In the genomic region with DNA sequence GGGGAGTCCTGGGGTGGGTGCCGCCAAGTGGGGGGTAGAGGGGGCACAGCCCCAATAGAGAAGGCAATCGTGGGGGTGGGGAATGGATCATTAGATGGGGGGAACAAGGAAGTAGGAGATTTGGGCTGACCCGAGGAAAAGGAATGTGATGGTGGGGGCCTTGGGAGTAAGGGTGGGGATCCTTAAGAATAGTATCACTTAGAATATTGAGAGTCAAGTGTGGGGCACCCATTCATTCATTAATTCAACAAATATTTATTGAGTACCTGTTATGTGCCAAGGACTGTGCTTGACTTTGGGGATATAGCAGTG, we compare ENCODE assay signal across 9 cellular contexts. TPM values are rescaled to one million over a fixed set of nuclear protein-coding genes. Genes with fewer than 3 reads are reported as not detected.
A peak's percentile ranks its signal among the peaks of the same experiment; 100 is the strongest.
DNase-seq lines count a peak whose midpoint lies in the region; ATAC-seq and TF ChIP-seq lines count a peak whose summit lies in the region.
"Had no signal": no experiment of that assay in that cellular context is flagged by ENCODE, and none has a peak within 500 bp of the region (broad histone marks: within the 10 kb centered on the region; RNA-seq: fewer than 3 reads in every experiment).

No MANE protein-coding gene starts in this region.

- 0% methylated on average over 1 of the region's 3 CpGs for WGBS in mammary epithelial cell (ENCODE audit: low coverage, missing lambda C conversion rate)
- WGBS in aorta, 2 donors, result 1 to 2% methylated on average over 3 of the region's 3 CpGs

- peak overlapping the region; percentile 98 for H3K4me2 ChIP-seq in mammary epithelial cell (ENCODE audit: insufficient read depth, low read depth, low read length)

- H3K9me3 ChIP-seq in right atrium auricular region, result no peaks in the 10 kb centered on the region
- no peaks in the 10 kb centered on the region for H3K9me3 ChIP-seq in mammary epithelial cell (replicated peaks; ENCODE audit: insufficient read depth, low read length)
- H3K9me3 ChIP-seq in mononuclear cell (ENCODE audit: low read depth, low read length), result no peaks in the 10 kb centered on the region
- no peaks in the 10 kb centered on the region for H3K9me3 ChIP-seq in aorta (ENCODE audit: control insufficient read depth, low read length)

- ATAC-seq in left ventricle myocardium superior (no peak), aorta (ENCODE audit: low FRiP score) (no peak), GM18519 (IDR thresholded peaks at IDR 0.05; ENCODE audit: low FRiP score, unreplicated experiment) (no peak)

- peak overlapping the region; percentile 96 to 97 for H3K4me3 ChIP-seq in right atrium auricular region
- peak overlapping the region; percentile 94 to 100 (median 99) for H3K4me3 ChIP-seq in mammary epithelial cell (replicated peaks in 1 of 3; ENCODE audit: insufficient read depth in 1 of 3, low read depth in 2 of 3, low read length in 3 of 3)
- H3K4me3 ChIP-seq in mononuclear cell (ENCODE audit: low read length), result peak overlapping the region; percentile 93
- peak overlapping the region in 1 of 2 donors; percentile 69 for H3K4me3 ChIP-seq in aorta (ENCODE audit: low read length in 2 of 2)

- CTCF ChIA-PET in mammary epithelial cell (lab: Charles Lee; ENCODE audit: low non-redundant PET) (no interaction called here), HEK293T (lab: Yijun Ruan, JAX) (interaction anchor here (0.6 to 1.2 kb wide), 6 partner anchors 10 to 151 kb away, joined by 3 to 6 read pairs (median 4); no protein-coding TSS in a partner anchor)

- BruUV-seq in mammary epithelial cell (replicated peaks; lab: Mats Ljungman, UMichigan), result no TSS peak

- no peaks in the 10 kb centered on the region for H3K36me3 ChIP-seq in right atrium auricular region
- H3K36me3 ChIP-seq in mammary epithelial cell (ENCODE audit: insufficient read depth, low read length), result no peaks in the 10 kb centered on the region
- H3K36me3 ChIP-seq in aorta (ENCODE audit: control insufficient read depth in 1 of 2, insufficient read depth in 2 of 2, low read length in 1 of 2), result no peaks in the 10 kb centered on the region

- peak overlapping the region; percentile 100 for H2AFZ ChIP-seq in mammary epithelial cell (ENCODE audit: low read depth, low read length)

- peaks cover 56% of the 10 kb centered on the region for H3K79me2 ChIP-seq in mammary epithelial cell (ENCODE audit: insufficient read depth, low read length)

- no peaks in the 10 kb centered on the region for H3K27me3 ChIP-seq in right atrium auricular region
- H3K27me3 ChIP-seq in mammary epithelial cell (ENCODE audit: insufficient read depth, low read length), result no peaks in the 10 kb centered on the region
- no peaks in the 10 kb centered on the region for H3K27me3 ChIP-seq in mononuclear cell (ENCODE audit: insufficient read depth, low read length)
- H3K27me3 ChIP-seq in aorta (ENCODE audit: control insufficient read depth in 1 of 2, insufficient read depth in 2 of 2, low read length in 1 of 2), result no peaks in the 10 kb centered on the region

- dilution Hi-C loops in mammary epithelial cell (cut with HindIII; ENCODE audit: low sequenced_read_pairs), result no loop called here

- DNase-seq in right atrium auricular region (ENCODE audit: low spot score), result no peak
- no peak for DNase-seq in left ventricle myocardium superior
- DNase-seq in mammary epithelial cell, result no peak
- no peak for DNase-seq in aorta
- no peak for DNase-seq in iPS-NIHi7 (ENCODE audit: extremely low spot score)
- DNase-seq in HEK293T (ENCODE audit: extremely low spot score), result no peak

- H4K20me1 ChIP-seq in mammary epithelial cell (ENCODE audit: insufficient read depth, low read length), result no peaks in the 10 kb centered on the region

- H3K4me1 ChIP-seq in right atrium auricular region (peaks cover 0 to 57% of the 10 kb centered on the region in 2 donors), mammary epithelial cell (ENCODE audit: insufficient read depth, low read length) (peaks cover 47% of the 10 kb centered on the region), mononuclear cell (ENCODE audit: insufficient read depth, low read length) (peaks cover 55% of the 10 kb centered on the region), aorta (ENCODE audit: control insufficient read depth in 1 of 2, insufficient read depth in 2 of 2, low read length in 2 of 2) (peaks cover 2 to 3% of the 10 kb centered on the region in 2 donors)

- TF ChIP-seq CTCF in right atrium auricular region (IDR thresholded peaks at IDR 0.05), result peak in 1 of 2 donors; percentile 37
- no peak for TF ChIP-seq CTCF in mammary epithelial cell (conservative IDR thresholded peaks at IDR 0.05 in 1 of 2, IDR thresholded peaks at IDR 0.05 in 1 of 2; ENCODE audit: extremely low read depth in 1 of 2, insufficient read depth in 1 of 2, low read depth in 1 of 2, low read length in 2 of 2)

- POLR2A ChIA-PET in HEK293T (lab: Yijun Ruan, JAX), result interaction anchor here (1.4 to 2.0 kb wide), 2 partner anchors 48 to 66 kb away, joined by 5 to 9 read pairs; a partner anchor contains a TSS

- H3K27ac ChIP-seq in right atrium auricular region, result peak overlapping the region; percentile 90 to 92
- H3K27ac ChIP-seq in mammary epithelial cell (ENCODE audit: insufficient read depth, low read depth, low read length), result peak overlapping the region; percentile 85
- no peak overlapping the region for H3K27ac ChIP-seq in aorta (ENCODE audit: low read depth in 1 of 2, low read length in 2 of 2)

- in situ Hi-C loops in mammary epithelial cell (cut with MboI; ENCODE audit: low sequenced_read_pairs in 2 of 2), result no loop called here

- peak overlapping the region; percentile 89 for H3K9ac ChIP-seq in mammary epithelial cell (ENCODE audit: insufficient read depth, low read length)

- intact Hi-C loops in left ventricle myocardium superior (cut with micrococcal nuclease) (no loop called here), mammary epithelial cell (cut with micrococcal nuclease) (loop anchor here (1.0 to 2.0 kb wide), 4 partner anchors 26 to 139 kb away; no protein-coding TSS in a partner anchor), aorta (cut with DNase I) (loop anchor here (5.0 kb wide), 2 partner anchors 45 to 165 kb away; no protein-coding TSS in a partner anchor)

TF ChIP-seq in HEK293T, 16 proteins besides CTCF, POLR2A, EP300 and RAD21:
- no peak for TF ChIP-seq NFRKB (IDR thresholded peaks at IDR 0.05)
- no peak for TF ChIP-seq LEF1 (IDR thresholded peaks at IDR 0.05; ENCODE audit: borderline replicate concordance)
- no peak for TF ChIP-seq TARDBP (IDR thresholded peaks at IDR 0.05)
- TF ChIP-seq L3MBTL2 (conservative IDR thresholded peaks at IDR 0.05), result no peak
- no peak for TF ChIP-seq BHLHE40 (IDR thresholded peaks at IDR 0.05; ENCODE audit: borderline replicate concordance)
- TF ChIP-seq FOXM1 (IDR thresholded peaks at IDR 0.05; ENCODE audit: borderline replicate concordance), result no peak
- TF ChIP-seq, protein P1, sequence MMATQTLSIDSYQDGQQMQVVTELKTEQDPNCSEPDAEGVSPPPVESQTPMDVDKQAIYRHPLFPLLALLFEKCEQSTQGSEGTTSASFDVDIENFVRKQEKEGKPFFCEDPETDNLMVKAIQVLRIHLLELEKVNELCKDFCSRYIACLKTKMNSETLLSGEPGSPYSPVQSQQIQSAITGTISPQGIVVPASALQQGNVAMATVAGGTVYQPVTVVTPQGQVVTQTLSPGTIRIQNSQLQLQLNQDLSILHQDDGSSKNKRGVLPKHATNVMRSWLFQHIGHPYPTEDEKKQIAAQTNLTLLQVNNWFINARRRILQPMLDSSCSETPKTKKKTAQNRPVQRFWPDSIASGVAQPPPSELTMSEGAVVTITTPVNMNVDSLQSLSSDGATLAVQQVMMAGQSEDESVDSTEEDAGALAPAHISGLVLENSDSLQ (IDR thresholded peaks at IDR 0.05), result no peak
- no peak for TF ChIP-seq ELF4 (IDR thresholded peaks at IDR 0.05)
- no peak for TF ChIP-seq ZNF384 (IDR thresholded peaks at IDR 0.05)
- TF ChIP-seq SUZ12 (IDR thresholded peaks at IDR 0.05), result no peak
- no peak for TF ChIP-seq FOXK2 (IDR thresholded peaks at IDR 0.05)
- no peak for TF ChIP-seq FOXA1 (IDR thresholded peaks at IDR 0.05)
- no peak for TF ChIP-seq CTBP1 (IDR thresholded peaks at IDR 0.05; ENCODE audit: borderline replicate concordance)
- TF ChIP-seq ARNT (IDR thresholded peaks at IDR 0.05), result no peak
- no peak for TF ChIP-seq SP1 (IDR thresholded peaks at IDR 0.05)
- no peak for TF ChIP-seq HDGF (IDR thresholded peaks at IDR 0.05; ENCODE audit: borderline replicate concordance)

RNA-seq across cellular contexts. Expression of a gene that starts 0.6 kb away (rescaled TPM):
- total RNA-seq in right atrium auricular region (10 to 100 TPM; 59.1 to 84.3 TPM), left ventricle myocardium superior (72.5 TPM), mammary epithelial cell (10 to 100 TPM; 49.0 to 69.7 TPM), mononuclear cell (11.6 TPM), aorta (10 to 100 TPM; 62.7 to 63.7 TPM)
- polyA plus RNA-seq in mammary epithelial cell (116 TPM), aorta (10 to 100 TPM; 23.0 to 54.3 TPM)
- polyA minus RNA-seq in mammary epithelial cell, result 245 TPM

RNA-seq across cellular contexts. Expression of a gene that starts 50.7 kb away (rescaled TPM):
- total RNA-seq in right atrium auricular region (100 to 1,000 TPM in 1 of 2 donors, 10 to 100 TPM in 1; 73.1 to 123 TPM), left ventricle myocardium superior (81.4 TPM), mammary epithelial cell (not detected), mononuclear cell (not detected), aorta (10 to 100 TPM; 37.5 to 55.4 TPM)
- polyA plus RNA-seq in mammary epithelial cell (0.05 TPM), aorta (10 to 100 TPM in 1 of 2 donors, 1 to 10 TPM in 1; 7.0 to 78.4 TPM)
- not detected for polyA minus RNA-seq in mammary epithelial cell
- total RNA-seq: M059J had no signal

Comparison
In these comparisons a context has a peak if more than half of its experiments do, and no peak if none do; other contexts are left out.
1. H3K27ac ChIP-seq: peak in right atrium auricular region (2 of 2) and mammary epithelial cell (single experiment); none in aorta (0 of 2).
2. RNA of a gene that starts 50.7 kb away (total RNA-seq): 73.1 to 123 TPM in right atrium auricular region, 81.4 TPM in left ventricle myocardium superior (single experiment) and 37.5 to 55.4 TPM in aorta; not detected in mammary epithelial cell and not detected in mononuclear cell (single experiment); every median in the first group is over 10 times any median in the second.